In genomic region chr2:140997997-140998396, GRCh38 we compare ENCODE assay signal across 21 cellular contexts.
"Had no signal": no experiment of that assay in that cellular context is flagged by ENCODE, and none has a peak within 500 bp of the region (broad histone marks: within the 10 kb centered on the region; RNA-seq: fewer than 3 reads in every experiment).

No MANE protein-coding gene starts in this region.

- H3K36me3 ChIP-seq: adrenal gland, left ventricle myocardium inferior, tibial nerve, uterus had no signal

- H3K4me3 ChIP-seq: adrenal gland, left ventricle myocardium inferior, tibial nerve, uterus had no signal

- H3K27ac ChIP-seq: adrenal gland, left ventricle myocardium inferior, parathyroid adenoma, tibial nerve, uterus had no signal

- H3K27ac Mint-ChIP-seq: activated CD8-positive, alpha-beta T cell treated with anti-CD3 and anti-CD28 coated beads for 36 hours; brain; memory B cell; naive thymus-derived CD8-positive, alpha-beta T cell; stimulated activated naive B cell treated with anti-CD40 and anti-IgM and Interleukin-4, amounts not matched to agents 10 μg/mL and 1 μg/mL and 100 μg/mL, for 72 hours; WTC11 had no signal

- H3K4me1 Mint-ChIP-seq: central memory CD8-positive, alpha-beta T cell; memory B cell; naive thymus-derived CD8-positive, alpha-beta T cell; stimulated activated naive B cell treated with anti-CD40 and anti-IgM and Interleukin-4, amounts not matched to agents 10 μg/mL and 1 μg/mL and 100 μg/mL, for 72 hours had no signal

- H3K27me3 ChIP-seq: adrenal gland, tibial nerve, uterus had no signal

- H3K27me3 Mint-ChIP-seq: activated CD8-positive, alpha-beta T cell treated with anti-CD3 and anti-CD28 coated beads for 36 hours; central memory CD8-positive, alpha-beta T cell; memory B cell; naive thymus-derived CD8-positive, alpha-beta T cell; stimulated activated naive B cell treated with anti-CD40 and anti-IgM and Interleukin-4, amounts not matched to agents 10 μg/mL and 1 μg/mL and 100 μg/mL, for 72 hours had no signal

- H3K9me3 ChIP-seq: adrenal gland, left ventricle myocardium inferior, tibial nerve, uterus had no signal

- DNase-seq: activated CD4-positive, alpha-beta T cell treated with anti-CD3 and anti-CD28 coated beads for 48 hours; activated CD8-positive, alpha-beta T cell treated with anti-CD3 and anti-CD28 coated beads for 36 hours; activated effector memory CD4-positive, alpha-beta T cell treated with Interleukin-2 at 50 U/mL for 16 hours; activated naive CD4-positive, alpha-beta T cell treated with anti-CD3 and anti-CD28 coated beads, Interleukin-2, amount 50 U/mL, for 16 hours; activated T-cell treated with anti-CD3 and anti-CD28 coated beads, Interleukin-2, amount 50 U/mL, for 4 hours; adrenal gland; cortex of kidney; effector CD8-positive, alpha-beta T cell; left ventricle myocardium inferior; naive thymus-derived CD8-positive, alpha-beta T cell; stimulated activated CD4-positive, alpha-beta T cell treated with anti-CD3 and anti-CD28 coated beads, Interleukin-15, amount 100 ng/mL, for 24 hours; stimulated activated CD4-positive, alpha-beta T cell treated with anti-CD3 and anti-CD28 coated beads, Interleukin-4, amount 100 ng/mL, for 1 hour; stimulated activated naive B cell treated with anti-CD40 and anti-IgM and Interleukin-4, amounts not matched to agents 10 μg/mL and 1 μg/mL and 100 μg/mL, for 72 hours; T-helper 2 cell; uterus had no signal

- H3K36me3 Mint-ChIP-seq: brain; memory B cell; naive thymus-derived CD8-positive, alpha-beta T cell; stimulated activated naive B cell treated with anti-CD40 and anti-IgM and Interleukin-4, amounts not matched to agents 10 μg/mL and 1 μg/mL and 100 μg/mL, for 72 hours; WTC11 had no signal

- H3K9me3 Mint-ChIP-seq: brain; memory B cell; stimulated activated naive B cell treated with anti-CD40 and anti-IgM and Interleukin-4, amounts not matched to agents 10 μg/mL and 1 μg/mL and 100 μg/mL, for 72 hours; WTC11 had no signal

- ATAC-seq: activated CD8-positive, alpha-beta T cell treated with anti-CD3 and anti-CD28 coated beads for 36 hours; activated T-cell treated with anti-CD3 and anti-CD28 coated beads, Interleukin-2, amount 50 U/mL, for 4 hours; naive thymus-derived CD8-positive, alpha-beta T cell; stimulated activated naive B cell treated with anti-CD40 and anti-IgM and Interleukin-4, amounts not matched to agents 10 μg/mL and 1 μg/mL and 100 μg/mL, for 72 hours; WTC11 had no signal

- H3K4me1 ChIP-seq: adrenal gland, left ventricle myocardium inferior, parathyroid adenoma, tibial nerve, uterus had no signal

- H3K4me3 Mint-ChIP-seq: activated CD8-positive, alpha-beta T cell treated with anti-CD3 and anti-CD28 coated beads for 36 hours; activated T-cell treated with anti-CD3 and anti-CD28 coated beads, Interleukin-2, amount 50 U/mL, for 4 hours; brain; central memory CD8-positive, alpha-beta T cell; memory B cell; naive thymus-derived CD8-positive, alpha-beta T cell; stimulated activated naive B cell treated with anti-CD40 and anti-IgM and Interleukin-4, amounts not matched to agents 10 μg/mL and 1 μg/mL and 100 μg/mL, for 72 hours; WTC11 had no signal
